ENCODE assay signal across 10 cellular contexts in genomic region chr7:134932707-134933370, GRCh38. TPM values are rescaled to one million over a fixed set of nuclear protein-coding genes. Genes with fewer than 3 reads are reported as not detected.
DNase-seq lines count a peak whose midpoint lies in the region; ATAC-seq and TF ChIP-seq lines count a peak whose summit lies in the region.
"Had no signal": no experiment of that assay in that cellular context is flagged by ENCODE, and none has a peak within 500 bp of the region (broad histone marks: within the 10 kb centered on the region; RNA-seq: fewer than 3 reads in every experiment).

No MANE protein-coding gene starts in this region.

- H3K27me3 ChIP-seq in GM06990 (replicated peaks; ENCODE audit: control insufficient read depth, insufficient read depth, low read length) = no peaks in the 10 kb centered on the region

- ATAC-seq in GM21825 (IDR thresholded peaks at IDR 0.05; ENCODE audit: unreplicated experiment) (peak; percentile 54), HG03097 (IDR thresholded peaks at IDR 0.05; ENCODE audit: low FRiP score, unreplicated experiment) (no peak)

- DNase-seq in GM06990 (ENCODE audit: extremely low read depth, insufficient read length) (peak; percentile 20), myocyte (ENCODE audit: low read depth) (peak; percentile 84), activated gamma-delta T cell (lab: John Stamatoyannopoulos, UW) (no peak), Kasumi-1 (lab: John Stamatoyannopoulos, UW) (no peak), RPMI8226 (no peak)
- DNase-seq: foreskin melanocyte, SW 1271 had no signal

- peak overlapping the region; percentile 32 for H3K4me3 ChIP-seq in GM06990 (replicated peaks; ENCODE audit: low read depth, low read length)

- H3K36me3 ChIP-seq in GM06990 (ENCODE audit: control insufficient read depth, insufficient read depth, low read length) = no peaks in the 10 kb centered on the region

- peak overlapping the region; percentile 68 for H3K27ac ChIP-seq in angular gyrus (ENCODE audit: low read depth, low read length)

- TF ChIP-seq CTCF in GM06990 (IDR thresholded peaks at IDR 0.05; ENCODE audit: insufficient read depth, low read length, poor library complexity, severe bottlenecking) = no peak

RNA-seq across cellular contexts. Expression of gene AGBL3, which starts 53.5 kb away (rescaled TPM):
- 2.9 and 6.5 TPM in 2 replicates for total RNA-seq in myocyte
- 0.84 TPM for polyA plus RNA-seq in myocyte (2012)

Comparison
In these comparisons a context has a peak if more than half of its experiments do, and no peak if none do; other contexts are left out.
1. DNase-seq: peak in GM06990 (single experiment) and myocyte (single experiment); none in activated gamma-delta T cell (single experiment), Kasumi-1 (0 of 2) and RPMI8226 (single experiment).